In the genomic region with DNA sequence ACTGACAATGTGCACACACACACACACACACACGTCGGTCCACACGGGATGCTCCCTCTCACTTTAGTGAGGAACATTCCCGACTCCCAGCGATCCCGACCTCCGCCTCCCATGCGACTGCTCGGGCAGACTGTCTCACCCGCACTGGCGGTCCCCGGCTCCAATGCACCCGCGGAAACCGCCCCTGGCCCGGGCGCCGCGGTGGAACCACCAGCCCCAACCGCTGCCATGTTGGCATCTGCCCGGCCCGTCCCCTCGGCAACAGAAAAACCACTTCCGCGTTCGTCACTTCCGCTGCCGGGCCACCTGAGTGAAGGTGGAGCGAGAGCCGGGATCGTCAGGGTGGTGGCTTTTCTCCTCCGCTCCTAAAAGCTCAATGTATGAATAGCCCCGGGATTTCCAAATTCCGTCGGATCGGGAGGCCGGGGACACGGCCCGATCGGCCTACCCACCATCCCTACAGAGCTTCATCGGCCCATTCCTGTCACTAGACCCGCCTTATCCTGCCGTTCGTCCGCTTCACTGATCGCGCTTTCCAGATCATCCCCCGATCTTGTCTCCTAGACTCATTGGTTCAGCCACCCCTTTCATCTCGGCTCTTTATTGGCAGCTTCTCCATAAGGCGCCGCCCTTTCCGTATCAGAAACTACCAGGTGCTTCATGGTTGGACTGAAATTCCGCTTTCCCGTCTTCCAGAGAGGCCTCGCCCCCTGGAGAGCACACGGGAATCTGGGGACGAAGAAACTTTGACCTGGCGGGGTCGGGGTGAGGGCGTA, we compare ENCODE assay signal across 1 cellular context.
TF ChIP-seq lines count a peak whose summit lies in the region.

Gene SLC35A2, minus strand, starts transcription at position 240 of the 776 bp plus-strand sequence. Its CDS starts 10 bp downstream, at position 230.

TF ChIP-seq in HepG2, 621 proteins besides CTCF, POLR2A, EP300 and RAD21 (continued from another document and continues in another):
- TF ChIP-seq STAT6 (CRISPR knock-in tag; IDR thresholded peaks at IDR 0.05; ENCODE audit: borderline replicate concordance) = no peak
- no peak for TF ChIP-seq PLSCR1 (CRISPR knock-in tag; IDR thresholded peaks at IDR 0.05; ENCODE audit: borderline replicate concordance)
- TF ChIP-seq NR2F1 (CRISPR knock-in tag; IDR thresholded peaks at IDR 0.05) = 0 out of 4 replicates have a peak, but pooled peaks of 1 of the 2 experiments have one; percentile 31
- TF ChIP-seq ZBTB37 (CRISPR knock-in tag; IDR thresholded peaks at IDR 0.05) = no peak
- TF ChIP-seq AGO1 (IDR thresholded peaks at IDR 0.05; ENCODE audit: low read depth, low read length, poor library complexity, severe bottlenecking) = peak; percentile 64
- TF ChIP-seq AFF4 (CRISPR knock-in tag; IDR thresholded peaks at IDR 0.05) = no peak
- no peak for TF ChIP-seq ZNF878 (CRISPR knock-in tag; IDR thresholded peaks at IDR 0.05)
- TF ChIP-seq PHF8 (CRISPR knock-in tag; IDR thresholded peaks at IDR 0.05) = peak; percentile 73
- TF ChIP-seq, protein P1, sequence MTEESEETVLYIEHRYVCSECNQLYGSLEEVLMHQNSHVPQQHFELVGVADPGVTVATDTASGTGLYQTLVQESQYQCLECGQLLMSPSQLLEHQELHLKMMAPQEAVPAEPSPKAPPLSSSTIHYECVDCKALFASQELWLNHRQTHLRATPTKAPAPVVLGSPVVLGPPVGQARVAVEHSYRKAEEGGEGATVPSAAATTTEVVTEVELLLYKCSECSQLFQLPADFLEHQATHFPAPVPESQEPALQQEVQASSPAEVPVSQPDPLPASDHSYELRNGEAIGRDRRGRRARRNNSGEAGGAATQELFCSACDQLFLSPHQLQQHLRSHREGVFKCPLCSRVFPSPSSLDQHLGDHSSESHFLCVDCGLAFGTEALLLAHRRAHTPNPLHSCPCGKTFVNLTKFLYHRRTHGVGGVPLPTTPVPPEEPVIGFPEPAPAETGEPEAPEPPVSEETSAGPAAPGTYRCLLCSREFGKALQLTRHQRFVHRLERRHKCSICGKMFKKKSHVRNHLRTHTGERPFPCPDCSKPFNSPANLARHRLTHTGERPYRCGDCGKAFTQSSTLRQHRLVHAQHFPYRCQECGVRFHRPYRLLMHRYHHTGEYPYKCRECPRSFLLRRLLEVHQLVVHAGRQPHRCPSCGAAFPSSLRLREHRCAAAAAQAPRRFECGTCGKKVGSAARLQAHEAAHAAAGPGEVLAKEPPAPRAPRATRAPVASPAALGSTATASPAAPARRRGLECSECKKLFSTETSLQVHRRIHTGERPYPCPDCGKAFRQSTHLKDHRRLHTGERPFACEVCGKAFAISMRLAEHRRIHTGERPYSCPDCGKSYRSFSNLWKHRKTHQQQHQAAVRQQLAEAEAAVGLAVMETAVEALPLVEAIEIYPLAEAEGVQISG (CRISPR knock-in tag; IDR thresholded peaks at IDR 0.05) = peak; percentile 64; the same call in 1 of the 2 replicates
- no peak for TF ChIP-seq ZNF746 (CRISPR knock-in tag; IDR thresholded peaks at IDR 0.05)
- TF ChIP-seq BORCS8-MEF2B (CRISPR knock-in tag; IDR thresholded peaks at IDR 0.05) = no peak
- TF ChIP-seq ZNF274 (CRISPR knock-in tag; IDR thresholded peaks at IDR 0.05) = no peak
- peak; percentile 74 for TF ChIP-seq CREB1 (IDR thresholded peaks at IDR 0.05)
- peak; percentile 96 for TF ChIP-seq CREB1 (CRISPR knock-in tag; IDR thresholded peaks at IDR 0.05)
- no peak for TF ChIP-seq E2F5 (CRISPR knock-in tag; conservative IDR thresholded peaks at IDR 0.05)
- no peak for TF ChIP-seq ZNF660 (CRISPR knock-in tag; IDR thresholded peaks at IDR 0.05; ENCODE audit: borderline replicate concordance, low read depth)
- peak; percentile 74; the same call in 1 of the 3 replicates for TF ChIP-seq MXI1 (IDR thresholded peaks at IDR 0.05; ENCODE audit: borderline replicate concordance, low read depth, low read length)
- TF ChIP-seq, protein P2, sequence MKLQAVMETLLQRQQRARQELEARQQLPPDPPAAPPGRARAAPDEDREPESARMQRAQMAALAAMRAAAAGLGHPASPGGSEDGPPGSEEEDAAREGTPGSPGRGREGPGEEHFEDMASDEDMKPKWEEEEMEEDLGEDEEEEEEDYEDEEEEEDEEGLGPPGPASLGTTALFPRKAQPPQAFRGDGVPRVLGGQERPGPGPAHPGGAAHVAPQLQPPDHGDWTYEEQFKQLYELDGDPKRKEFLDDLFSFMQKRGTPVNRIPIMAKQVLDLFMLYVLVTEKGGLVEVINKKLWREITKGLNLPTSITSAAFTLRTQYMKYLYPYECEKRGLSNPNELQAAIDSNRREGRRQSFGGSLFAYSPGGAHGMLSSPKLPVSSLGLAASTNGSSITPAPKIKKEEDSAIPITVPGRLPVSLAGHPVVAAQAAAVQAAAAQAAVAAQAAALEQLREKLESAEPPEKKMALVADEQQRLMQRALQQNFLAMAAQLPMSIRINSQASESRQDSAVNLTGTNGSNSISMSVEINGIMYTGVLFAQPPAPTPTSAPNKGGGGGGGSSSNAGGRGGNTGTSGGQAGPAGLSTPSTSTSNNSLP (IDR thresholded peaks at IDR 0.05; ENCODE audit: low read depth, low read length) = 0 out of 2 replicates have a peak, but pooled peaks have one; percentile 7
- TF ChIP-seq MATR3 (CRISPR knock-in tag; IDR thresholded peaks at IDR 0.05) = no peak
- no peak for TF ChIP-seq ARNT (IDR thresholded peaks at IDR 0.05)
- peak in 1 of 2 experiments; percentile 21; a peak in 1 of 4 replicates for TF ChIP-seq ATF4 (CRISPR knock-in tag; IDR thresholded peaks at IDR 0.05)
- TF ChIP-seq MXD1 (CRISPR knock-in tag; IDR thresholded peaks at IDR 0.05) = peak; percentile 55; the same call in 1 of the 2 replicates
- TF ChIP-seq TBX3 (IDR thresholded peaks at IDR 0.05; ENCODE audit: borderline replicate concordance) = no peak
- TF ChIP-seq, protein P3, sequence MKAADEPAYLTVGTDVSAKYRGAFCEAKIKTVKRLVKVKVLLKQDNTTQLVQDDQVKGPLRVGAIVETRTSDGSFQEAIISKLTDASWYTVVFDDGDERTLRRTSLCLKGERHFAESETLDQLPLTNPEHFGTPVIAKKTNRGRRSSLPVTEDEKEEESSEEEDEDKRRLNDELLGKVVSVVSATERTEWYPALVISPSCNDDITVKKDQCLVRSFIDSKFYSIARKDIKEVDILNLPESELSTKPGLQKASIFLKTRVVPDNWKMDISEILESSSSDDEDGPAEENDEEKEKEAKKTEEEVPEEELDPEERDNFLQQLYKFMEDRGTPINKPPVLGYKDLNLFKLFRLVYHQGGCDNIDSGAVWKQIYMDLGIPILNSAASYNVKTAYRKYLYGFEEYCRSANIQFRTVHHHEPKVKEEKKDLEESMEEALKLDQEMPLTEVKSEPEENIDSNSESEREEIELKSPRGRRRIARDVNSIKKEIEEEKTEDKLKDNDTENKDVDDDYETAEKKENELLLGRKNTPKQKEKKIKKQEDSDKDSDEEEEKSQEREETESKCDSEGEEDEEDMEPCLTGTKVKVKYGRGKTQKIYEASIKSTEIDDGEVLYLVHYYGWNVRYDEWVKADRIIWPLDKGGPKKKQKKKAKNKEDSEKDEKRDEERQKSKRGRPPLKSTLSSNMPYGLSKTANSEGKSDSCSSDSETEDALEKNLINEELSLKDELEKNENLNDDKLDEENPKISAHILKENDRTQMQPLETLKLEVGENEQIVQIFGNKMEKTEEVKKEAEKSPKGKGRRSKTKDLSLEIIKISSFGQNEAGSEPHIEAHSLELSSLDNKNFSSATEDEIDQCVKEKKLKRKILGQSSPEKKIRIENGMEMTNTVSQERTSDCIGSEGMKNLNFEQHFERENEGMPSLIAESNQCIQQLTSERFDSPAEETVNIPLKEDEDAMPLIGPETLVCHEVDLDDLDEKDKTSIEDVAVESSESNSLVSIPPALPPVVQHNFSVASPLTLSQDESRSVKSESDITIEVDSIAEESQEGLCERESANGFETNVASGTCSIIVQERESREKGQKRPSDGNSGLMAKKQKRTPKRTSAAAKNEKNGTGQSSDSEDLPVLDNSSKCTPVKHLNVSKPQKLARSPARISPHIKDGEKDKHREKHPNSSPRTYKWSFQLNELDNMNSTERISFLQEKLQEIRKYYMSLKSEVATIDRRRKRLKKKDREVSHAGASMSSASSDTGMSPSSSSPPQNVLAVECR (CRISPR knock-in tag; IDR thresholded peaks at IDR 0.05; ENCODE audit: borderline replicate concordance) = peak; percentile 89
- TF ChIP-seq, protein P4, sequence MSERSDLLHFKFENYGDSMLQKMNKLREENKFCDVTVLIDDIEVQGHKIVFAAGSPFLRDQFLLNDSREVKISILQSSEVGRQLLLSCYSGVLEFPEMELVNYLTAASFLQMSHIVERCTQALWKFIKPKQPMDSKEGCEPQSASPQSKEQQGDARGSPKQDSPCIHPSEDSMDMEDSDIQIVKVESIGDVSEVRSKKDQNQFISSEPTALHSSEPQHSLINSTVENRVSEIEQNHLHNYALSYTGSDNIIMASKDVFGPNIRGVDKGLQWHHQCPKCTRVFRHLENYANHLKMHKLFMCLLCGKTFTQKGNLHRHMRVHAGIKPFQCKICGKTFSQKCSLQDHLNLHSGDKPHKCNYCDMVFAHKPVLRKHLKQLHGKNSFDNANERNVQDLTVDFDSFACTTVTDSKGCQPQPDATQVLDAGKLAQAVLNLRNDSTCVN (CRISPR knock-in tag; IDR thresholded peaks at IDR 0.05; ENCODE audit: borderline replicate concordance) = no peak
- no peak for TF ChIP-seq ATM (IDR thresholded peaks at IDR 0.05; ENCODE audit: borderline replicate concordance)
- TF ChIP-seq ZNF296 (CRISPR knock-in tag; conservative IDR thresholded peaks at IDR 0.05) = no peak
- 0 out of 2 replicates have a peak, but pooled peaks have one; percentile 36 for TF ChIP-seq BRD4 (CRISPR knock-in tag; IDR thresholded peaks at IDR 0.05)
